In genomic region chr16:72997141-72997542, GRCh38 we compare ENCODE assay signal across 11 cellular contexts. TPM values are rescaled to one million over a fixed set of nuclear protein-coding genes. Genes with fewer than 3 reads are reported as not detected.
DNase-seq lines count a peak whose midpoint lies in the region; ATAC-seq and TF ChIP-seq lines count a peak whose summit lies in the region.
"Had no signal": no experiment of that assay in that cellular context is flagged by ENCODE, and none has a peak within 500 bp of the region (broad histone marks: within the 10 kb centered on the region; RNA-seq: fewer than 3 reads in every experiment).

No MANE protein-coding gene starts in this region.

- no peaks in the 10 kb centered on the region for H3K27me3 ChIP-seq in HL-60 (ENCODE audit: insufficient read depth, poor library complexity, severe bottlenecking)
- H3K27me3 ChIP-seq in right cardiac atrium (ENCODE audit: control insufficient read depth, insufficient read depth), result no peaks in the 10 kb centered on the region

- CTCF ChIA-PET in RWPE1 (lab: Yijun Ruan, JAX), result interaction anchor here (0.7 to 1.5 kb wide), 3 partner anchors 9 to 175 kb away, joined by 3 to 5 read pairs (median 4); no protein-coding TSS in a partner anchor

- POLR2A ChIA-PET in RWPE1 (lab: Yijun Ruan, JAX; ENCODE audit: low non-redundant PET), result no interaction called here

- H3K4me3 ChIP-seq in HL-60 (replicated peaks; ENCODE audit: insufficient read depth, low read length) (no peak overlapping the region), right cardiac atrium (ENCODE audit: low read length) (no peak overlapping the region)

- peaks cover 29% of the 10 kb centered on the region for H3K4me1 ChIP-seq in right cardiac atrium (ENCODE audit: control insufficient read depth, insufficient read depth, low read length)

- DNase-seq in HL-60 (ENCODE audit: low read depth in 1 of 2, low spot score in 1 of 2) (peak; percentile 63 to 79), RWPE1 (ENCODE audit: low spot score) (peak; percentile 30), right cardiac atrium (peak in 1 of 3 donors; percentile 62), erythroblast (lab: John Stamatoyannopoulos, UW) (no peak), LoVo (ENCODE audit: low spot score) (no peak)
- DNase-seq in stimulated activated CD8-positive, alpha-beta memory T cell treated with anti-CD3 and anti-CD28 coated beads, Interleukin-4, amount 100 ng/mL, for 48 hours, result peak; percentile 23
- DNase-seq: activated CD4-positive, alpha-beta T cell treated with anti-CD3 and anti-CD28 coated beads for 4 hours; effector memory CD8-positive, alpha-beta T cell; H9; NCI-H1694 had no signal

- no peak for TF ChIP-seq POLR2A in erythroblast (IDR thresholded peaks at IDR 0.05; ENCODE audit: low read length)

- no peak overlapping the region; the same call in 1 of the 2 replicates for H3K27ac ChIP-seq in HL-60 (replicated peaks)
- peak overlapping the region; percentile 14 for H3K27ac ChIP-seq in RWPE1
- H3K27ac ChIP-seq in right cardiac atrium (ENCODE audit: low read length), result peak overlapping the region; percentile 13

- no peaks in the 10 kb centered on the region for H3K9me3 ChIP-seq in right cardiac atrium (ENCODE audit: control insufficient read depth, low read length)

- TF ChIP-seq CTCF in HL-60 (IDR thresholded peaks at IDR 0.05; ENCODE audit: insufficient read depth, low read length) (no peak), RWPE1 (conservative IDR thresholded peaks at IDR 0.05; ENCODE audit: low read depth) (no peak)

- ATAC-seq in right cardiac atrium (peak in 1 of 2 donors; percentile 63), GM21360 (IDR thresholded peaks at IDR 0.05; ENCODE audit: unreplicated experiment) (no peak)
- ATAC-seq: effector memory CD8-positive, alpha-beta T cell had no signal

- WGBS in right cardiac atrium, result 78% methylated on average over 7 of the region's 7 CpGs

- intact Hi-C loops in right cardiac atrium (cut with DNase I), result loop anchor here in 2 of 4 donors (5.0 to 10.0 kb wide), 2 partner anchors 35 to 58 kb away; no protein-coding TSS in a partner anchor

RNA-seq across cellular contexts. Expression of gene ZFHX3, which starts 50.8 kb away (rescaled TPM):
- total RNA-seq in right cardiac atrium, result 10 to 100 TPM in 2 of 4 donors, 1 to 10 TPM in 2; 9.1 to 18.2 (median 11.0) TPM
- 4.3 TPM for polyA plus RNA-seq in right cardiac atrium

Comparison
In these comparisons a context has a peak if more than half of its experiments do, and no peak if none do; other contexts are left out.
1. DNase-seq: peak in HL-60 (2 of 2), RWPE1 (single experiment) and stimulated activated CD8-positive, alpha-beta memory T cell treated with anti-CD3 and anti-CD28 coated beads, Interleukin-4, amount 100 ng/mL, for 48 hours (single experiment); none in erythroblast (0 of 2) and LoVo (single experiment).